ENCODE assay signal across 9 cellular contexts in genomic region chr19:2923510-2923909, GRCh38.
DNase-seq lines count a peak whose midpoint lies in the region; ATAC-seq and TF ChIP-seq lines count a peak whose summit lies in the region.
"Had no signal": no experiment of that assay in that cellular context is flagged by ENCODE, and none has a peak within 500 bp of the region (broad histone marks: within the 10 kb centered on the region; RNA-seq: fewer than 3 reads in every experiment).

No MANE protein-coding gene starts in this region.

- no peaks in the 10 kb centered on the region for H3K4me1 ChIP-seq in rectal smooth muscle tissue (ENCODE audit: control insufficient read depth, insufficient read depth, low read length)

- no peak overlapping the region for H3K9ac ChIP-seq in rectal smooth muscle tissue (ENCODE audit: low read length)
- H3K9ac ChIP-seq: neural progenitor cell had no signal

- H3K36me3 ChIP-seq in rectal smooth muscle tissue (ENCODE audit: control insufficient read depth, insufficient read depth, low read length), result peaks cover 5% of the 10 kb centered on the region

- no peak overlapping the region for H3K4me3 ChIP-seq in LNCaP clone FGC (ENCODE audit: low read depth, low read length)
- no peak overlapping the region for H3K4me3 ChIP-seq in astrocyte of the spinal cord (ENCODE audit: low read depth, low read length)
- H3K4me3 ChIP-seq in rectal smooth muscle tissue (ENCODE audit: low read length), result no peak overlapping the region
- H3K4me3 ChIP-seq: neural progenitor cell had no signal

- no peaks in the 10 kb centered on the region for H3K27me3 ChIP-seq in rectal smooth muscle tissue (ENCODE audit: control insufficient read depth, insufficient read depth, low read length)
- H3K27me3 ChIP-seq: neural progenitor cell had no signal

- ATAC-seq in HG03135 (IDR thresholded peaks at IDR 0.05; ENCODE audit: unreplicated experiment) (no peak), HG03520 (IDR thresholded peaks at IDR 0.05; ENCODE audit: unreplicated experiment) (no peak)
- ATAC-seq: activated CD4-positive, CD25-positive, alpha-beta regulatory T cell treated with anti-CD3 and anti-CD28 coated beads, Interleukin-2, amount 50 U/mL, for 24 hours had no signal

- DNase-seq in LNCaP clone FGC (ENCODE audit: low read depth), result peak; percentile 87
- DNase-seq in astrocyte of the spinal cord (ENCODE audit: low read depth, low spot score), result peak; percentile 24
- DNase-seq in HPDE6-E6E7 (ENCODE audit: extremely low spot score), result no peak
- DNase-seq: aorta had no signal

- peak overlapping the region; percentile 26 for H3K27ac ChIP-seq in rectal smooth muscle tissue (ENCODE audit: low read depth, low read length)
- H3K27ac ChIP-seq: neural progenitor cell had no signal

- no peak for TF ChIP-seq CTCF in LNCaP clone FGC (IDR thresholded peaks at IDR 0.05; ENCODE audit: control insufficient read depth, extremely low read depth, insufficient read depth)
- no peak for TF ChIP-seq CTCF in astrocyte of the spinal cord (IDR thresholded peaks at IDR 0.05; ENCODE audit: low read depth, low read length)

- in situ Hi-C loops in astrocyte of the spinal cord (cut with HindIII; ENCODE audit: low sequenced_read_pairs), result no loop called here
